Comparison of ENCODE assay signal across 31 cellular contexts in genomic region chr7:127320974-127321373, GRCh38.
DNase-seq lines count a peak whose midpoint lies in the region; ATAC-seq, FAIRE-seq and TF ChIP-seq lines count a peak whose summit lies in the region.
"Had no signal": no experiment of that assay in that cellular context is flagged by ENCODE, and none has a peak within 500 bp of the region (broad histone marks: within the 10 kb centered on the region; RNA-seq: fewer than 3 reads in every experiment).

No MANE protein-coding gene starts in this region.

- H3K4me3 ChIP-seq in HepG2 (replicated peaks in 1 of 3; ENCODE audit: insufficient read depth in 1 of 3, low read depth in 2 of 3, low read length in 3 of 3) (no peak overlapping the region), right lobe of liver (no peak overlapping the region), HEK293 (ENCODE audit: low read depth, low read length) (no peak overlapping the region)
- H3K4me3 ChIP-seq: A549; BLaER1; BLaER1 treated with 17β-estradiol and CSF1 and Interleukin-3, amounts not matched to agents 10 nM and 100 nM had no signal

- in situ Hi-C loops in HepG2 (cut with HindIII; ENCODE audit: extremely low pct_ligation_motif_present, low pct_unique_long_range_greater_than_20kb): no loop called here

- 4% methylated on average over 4 of the region's 4 CpGs for WGBS in HepG2 (ENCODE audit: low lambda C conversion rate)
- WGBS in right lobe of liver (ENCODE audit: insufficient coverage, low coverage, low lambda C conversion rate, missing lambda C conversion rate): 49% methylated on average over 4 of the region's 4 CpGs

- no peak overlapping the region for H3K27ac ChIP-seq in HepG2 (ENCODE audit: extremely low read length, insufficient read depth, low read length)
- H3K27ac ChIP-seq in right lobe of liver: no peak overlapping the region
- H3K27ac ChIP-seq in HEK293 (ENCODE audit: extremely low read depth, low read depth, low read length): no peak overlapping the region
- H3K27ac ChIP-seq: 22Rv1; A549; BLaER1; BLaER1 treated with 17β-estradiol and CSF1 and Interleukin-3, amounts not matched to agents 10 nM and 100 nM; C4-2B had no signal

- H3K4me1 ChIP-seq in HepG2 (ENCODE audit: insufficient read depth, low read length): no peaks in the 10 kb centered on the region
- H3K4me1 ChIP-seq in right lobe of liver: no peaks in the 10 kb centered on the region
- no peaks in the 10 kb centered on the region for H3K4me1 ChIP-seq in HEK293 (ENCODE audit: control insufficient read depth, insufficient read depth, low read length)
- H3K4me1 ChIP-seq: A549, BE2C, Caco-2 had no signal

- BruUV-seq in HepG2 (replicated peaks; lab: Mats Ljungman, UMichigan): no TSS peak

- H3K79me2 ChIP-seq in HepG2 (ENCODE audit: insufficient read depth, low read length): no peaks in the 10 kb centered on the region

- H3K27me3 ChIP-seq in HepG2 (ENCODE audit: control insufficient read depth in 1 of 2, insufficient read depth in 2 of 2, low read length in 2 of 2) (peaks cover 3 to 4% of the 10 kb centered on the region in 2 experiments; a peak in 1 of 5 replicates), right lobe of liver (no peaks in the 10 kb centered on the region)
- H3K27me3 ChIP-seq: BLaER1; BLaER1 treated with 17β-estradiol and CSF1 and Interleukin-3, amounts not matched to agents 10 nM and 100 nM had no signal

- TF ChIP-seq CTCF in HepG2 (CRISPR knock-in tag; IDR thresholded peaks at IDR 0.05) (no peak), right lobe of liver (IDR thresholded peaks at IDR 0.05) (no peak), HEK293 (tag by site-specific recombination; IDR thresholded peaks at IDR 0.05) (no peak)

- H3K9me3 ChIP-seq in HepG2 (ENCODE audit: low read length) (no peaks in the 10 kb centered on the region), right lobe of liver (no peaks in the 10 kb centered on the region), HEK293 (ENCODE audit: control insufficient read depth, insufficient read depth, low read depth, low read length) (no peaks in the 10 kb centered on the region)
- H3K9me3 ChIP-seq: A549, BE2C, Caco-2 had no signal

- FAIRE-seq in HepG2 (lab: Jason Lieb, UNC): no peak
- FAIRE-seq: A204.1, A549, D721Med had no signal

- no peaks in the 10 kb centered on the region for H4K20me1 ChIP-seq in HepG2 (ENCODE audit: insufficient read depth, low read length)
- H4K20me1 ChIP-seq: BLaER1; BLaER1 treated with 17β-estradiol and CSF1 and Interleukin-3, amounts not matched to agents 10 nM and 100 nM had no signal

- intact Hi-C loops in HepG2 (cut with micrococcal nuclease; ENCODE audit: unreplicated experiment) (no loop called here), right lobe of liver (cut with DNase I) (no loop called here)

- CTCF ChIA-PET in HepG2 (lab: Yijun Ruan, JAX; ENCODE audit: low intra/inter-chr PET ratio, low total read pairs) (no interaction called here), HEK293 (lab: Yijun Ruan, JAX) (interaction anchor here (1.5 kb wide), 1 partner anchor 126 kb away, joined by 3 read pairs; no protein-coding TSS in a partner anchor)

- ATAC-seq in HepG2 (no peak), right lobe of liver (no peak), HG03354 (IDR thresholded peaks at IDR 0.05; ENCODE audit: poor library complexity, severe bottlenecking, unreplicated experiment) (no peak)
- ATAC-seq: A549; CD8-positive, alpha-beta T cell had no signal

- no peak overlapping the region for H3K4me2 ChIP-seq in HepG2 (ENCODE audit: low read depth, low read length)
- H3K4me2 ChIP-seq: A549; BLaER1; BLaER1 treated with 17β-estradiol and CSF1 and Interleukin-3, amounts not matched to agents 10 nM and 100 nM had no signal

- H3K36me3 ChIP-seq in HepG2 (replicated peaks in 1 of 2; ENCODE audit: control insufficient read depth in 1 of 2, insufficient read depth in 2 of 2, low read length in 2 of 2) (no peaks in the 10 kb centered on the region), right lobe of liver (no peaks in the 10 kb centered on the region), HEK293 (ENCODE audit: control insufficient read depth in 2 of 2, insufficient read depth in 1 of 2, low read length in 2 of 2) (no peaks in the 10 kb centered on the region)
- H3K36me3 ChIP-seq: BE2C; BLaER1; BLaER1 treated with 17β-estradiol and CSF1 and Interleukin-3, amounts not matched to agents 10 nM and 100 nM had no signal

- POLR2A ChIA-PET in HepG2 (lab: Yijun Ruan, JAX) (no interaction called here), HEK293 (lab: Yijun Ruan, JAX) (no interaction called here)

- TF ChIP-seq RAD21 in HepG2 (CRISPR knock-in tag; IDR thresholded peaks at IDR 0.05): no peak

- TF ChIP-seq POLR2A in HepG2 (IDR thresholded peaks at IDR 0.05; ENCODE audit: insufficient read depth in 1 of 2, low read depth in 2 of 2, low read length in 2 of 2) (no peak), right lobe of liver (IDR thresholded peaks at IDR 0.05) (no peak)

- no peak for DNase-seq in HepG2 (ENCODE audit: low spot score)
- DNase-seq in right lobe of liver: no peak
- DNase-seq: 8988T; ACHN; AML-193; BE2C; C1 segment of cervical spinal cord; Caco-2; Calu3; CD4-positive, alpha-beta memory T cell; CD4-positive, alpha-beta T cell; CD4-positive, CD25-positive, alpha-beta regulatory T cell; CD8-positive, alpha-beta memory T cell; CD8-positive, alpha-beta T cell; COR-L47; DMS 273 treated with DMSO at 0.1 percent for 48 hours; DMS153; DMS53; DMS79; DMS79 treated with DMSO at 0.1 percent for 48 hours; DND-41; EL had no signal

- H3K9ac ChIP-seq in HepG2 (ENCODE audit: insufficient read depth, low read depth, low read length): no peak overlapping the region
- H3K9ac ChIP-seq: BLaER1; BLaER1 treated with 17β-estradiol and CSF1 and Interleukin-3, amounts not matched to agents 10 nM and 100 nM had no signal

- H2AFZ ChIP-seq in HepG2 (ENCODE audit: low read length): no peak overlapping the region

- TF ChIP-seq EP300 in HepG2 (IDR thresholded peaks at IDR 0.05; ENCODE audit: low read depth in 2 of 2, low read length in 2 of 2): no peak
- no peak for TF ChIP-seq EP300 in HepG2 (CRISPR knock-in tag; IDR thresholded peaks at IDR 0.05; ENCODE audit: borderline replicate concordance)

TF ChIP-seq in HepG2, 621 proteins besides CTCF, POLR2A, EP300 and RAD21:
- TF ChIP-seq CREB1 (IDR thresholded peaks at IDR 0.05) (peak; percentile 78), CREB1 (CRISPR knock-in tag; IDR thresholded peaks at IDR 0.05) (no peak), POLR2AphosphoS5 (IDR thresholded peaks at IDR 0.05; ENCODE audit: low read depth, low read length) (no peak), ZNF382 (CRISPR knock-in tag; IDR thresholded peaks at IDR 0.05; ENCODE audit: borderline replicate concordance) (no peak), SNRNP70 (IDR thresholded peaks at IDR 0.05; ENCODE audit: low read depth, low read length) (no peak), ZBTB21 (CRISPR knock-in tag; IDR thresholded peaks at IDR 0.05) (no peak), ATF7 (IDR thresholded peaks at IDR 0.05) (peak; percentile 90), ATF7 (CRISPR knock-in tag; IDR thresholded peaks at IDR 0.05) (no peak), SMARCE1 (IDR thresholded peaks at IDR 0.05; ENCODE audit: borderline replicate concordance) (no peak)

TF ChIP-seq in HEK293, 187 proteins besides CTCF, POLR2A, EP300 and RAD21:
- TF ChIP-seq GLIS1 (tag by site-specific recombination; IDR thresholded peaks at IDR 0.05): no peak
- TF ChIP-seq ZNF175 (tag by site-specific recombination; IDR thresholded peaks at IDR 0.05): no peak
- no peak for TF ChIP-seq REPIN1 (tag by site-specific recombination; IDR thresholded peaks at IDR 0.05; ENCODE audit: low read depth)
- no peak for TF ChIP-seq ZNF670 (tag by site-specific recombination; IDR thresholded peaks at IDR 0.05; ENCODE audit: low read depth)
- no peak for TF ChIP-seq ZNF792 (tag by site-specific recombination; IDR thresholded peaks at IDR 0.05)
- TF ChIP-seq ZFP37 (tag by site-specific recombination; IDR thresholded peaks at IDR 0.05): no peak
- no peak for TF ChIP-seq ZNF791 (tag by site-specific recombination; IDR thresholded peaks at IDR 0.05)
- TF ChIP-seq, protein P1, sequence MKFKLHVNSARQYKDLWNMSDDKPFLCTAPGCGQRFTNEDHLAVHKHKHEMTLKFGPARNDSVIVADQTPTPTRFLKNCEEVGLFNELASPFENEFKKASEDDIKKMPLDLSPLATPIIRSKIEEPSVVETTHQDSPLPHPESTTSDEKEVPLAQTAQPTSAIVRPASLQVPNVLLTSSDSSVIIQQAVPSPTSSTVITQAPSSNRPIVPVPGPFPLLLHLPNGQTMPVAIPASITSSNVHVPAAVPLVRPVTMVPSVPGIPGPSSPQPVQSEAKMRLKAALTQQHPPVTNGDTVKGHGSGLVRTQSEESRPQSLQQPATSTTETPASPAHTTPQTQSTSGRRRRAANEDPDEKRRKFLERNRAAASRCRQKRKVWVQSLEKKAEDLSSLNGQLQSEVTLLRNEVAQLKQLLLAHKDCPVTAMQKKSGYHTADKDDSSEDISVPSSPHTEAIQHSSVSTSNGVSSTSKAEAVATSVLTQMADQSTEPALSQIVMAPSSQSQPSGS (tag by site-specific recombination; IDR thresholded peaks at IDR 0.05; ENCODE audit: low read depth): peak; percentile 70
